ENCODE assay signal across 9 cellular contexts in the genomic region with DNA sequence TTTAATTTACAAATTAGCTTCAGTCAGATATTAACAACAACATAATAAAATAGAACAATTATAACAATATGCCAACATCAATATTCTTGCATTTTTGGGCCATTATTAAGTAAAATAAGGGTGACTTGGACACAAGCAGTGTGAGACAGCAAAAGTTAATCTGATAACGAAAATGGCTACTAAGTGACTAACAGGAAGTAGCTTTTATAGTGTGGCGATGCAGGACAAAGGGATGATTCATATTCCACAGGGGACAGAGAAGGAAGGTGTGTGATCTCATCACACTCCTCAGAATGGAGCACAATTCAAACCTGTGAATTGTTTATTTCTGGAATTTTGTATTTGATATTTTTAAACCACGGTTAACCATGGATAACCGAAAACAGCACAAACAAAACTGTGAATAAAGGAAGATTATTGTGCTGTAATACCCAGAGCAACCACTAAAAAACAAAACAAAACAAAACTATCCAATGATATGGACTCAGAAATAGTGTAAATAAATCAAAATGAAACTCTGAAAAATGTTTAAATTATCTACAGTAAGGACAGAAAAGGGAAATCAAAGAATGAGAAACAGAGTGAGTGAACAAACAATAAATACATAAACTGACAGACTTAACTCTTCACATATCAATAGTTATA.
A peak's percentile ranks its signal among the peaks of the same experiment; 100 is the strongest.
DNase-seq lines count a peak whose midpoint lies in the region; ATAC-seq and TF ChIP-seq lines count a peak whose summit lies in the region.
"Had no signal": no experiment of that assay in that cellular context is flagged by ENCODE, and none has a peak within 500 bp of the region (broad histone marks: within the 10 kb centered on the region; RNA-seq: fewer than 3 reads in every experiment).

No MANE protein-coding gene starts in this region.

- H3K79me2 ChIP-seq in OCI-LY1 (ENCODE audit: insufficient read depth, low read length): no peaks in the 10 kb centered on the region

- peak; percentile 48 for ATAC-seq in GM18858 (IDR thresholded peaks at IDR 0.05; ENCODE audit: unreplicated experiment)

- no peak overlapping the region for H3K4me2 ChIP-seq in OCI-LY1 (ENCODE audit: low read length)
- peak overlapping the region; percentile 1 for H3K4me2 ChIP-seq in skeletal muscle satellite cell (ENCODE audit: low read length)

- no peaks in the 10 kb centered on the region for H3K9me3 ChIP-seq in OCI-LY1 (ENCODE audit: low read length)
- H3K9me3 ChIP-seq in skeletal muscle satellite cell (replicated peaks; ENCODE audit: low read length): no peaks in the 10 kb centered on the region
- H3K9me3 ChIP-seq: right atrium auricular region, tibial artery had no signal

- peak; percentile 37; the same call in 1 of the 2 replicates for TF ChIP-seq CTCF in OCI-LY1 (IDR thresholded peaks at IDR 0.05; ENCODE audit: low read length)
- TF ChIP-seq CTCF in epithelial cell of esophagus (IDR thresholded peaks at IDR 0.05; ENCODE audit: insufficient read depth, low read depth, low read length, missing control alignments): no peak

- H3K9ac ChIP-seq in OCI-LY1 (ENCODE audit: low read length) (no peak overlapping the region), skeletal muscle satellite cell (ENCODE audit: low read depth, low read length) (no peak overlapping the region)

- H3K36me3 ChIP-seq in OCI-LY1 (ENCODE audit: insufficient read depth, low read length) (no peaks in the 10 kb centered on the region), skeletal muscle satellite cell (ENCODE audit: insufficient read depth, low read length) (no peaks in the 10 kb centered on the region)
- H3K36me3 ChIP-seq: right atrium auricular region, tibial artery had no signal

- H3K4me3 ChIP-seq in OCI-LY1 (ENCODE audit: low read depth, low read length, poor library complexity, severe bottlenecking) (no peak overlapping the region), epithelial cell of esophagus (ENCODE audit: low read length) (no peak overlapping the region), skeletal muscle satellite cell (ENCODE audit: low read length) (no peak overlapping the region)
- H3K4me3 ChIP-seq: right atrium auricular region, tibial artery had no signal

- H3K9me2 ChIP-seq in OCI-LY1 (ENCODE audit: low read depth, low read length): no peaks in the 10 kb centered on the region

- H2AFZ ChIP-seq in OCI-LY1 (ENCODE audit: low read length): no peak overlapping the region

- H3K27ac ChIP-seq in OCI-LY1 (ENCODE audit: low read depth, low read length, poor library complexity, severe bottlenecking): no peak overlapping the region
- H3K27ac ChIP-seq: right atrium auricular region, tibial artery had no signal

- H3K4me1 ChIP-seq in OCI-LY1 (ENCODE audit: insufficient read depth, low read length, severe bottlenecking) (no peaks in the 10 kb centered on the region), skeletal muscle satellite cell (ENCODE audit: control insufficient read depth, insufficient read depth, low read length) (peaks cover 16% of the 10 kb centered on the region)
- H3K4me1 ChIP-seq: right atrium auricular region, tibial artery had no signal

- H3F3A ChIP-seq in OCI-LY1 (ENCODE audit: insufficient read depth, low read length): no peaks in the 10 kb centered on the region

- H3K27me3 ChIP-seq in OCI-LY1 (ENCODE audit: insufficient read depth, low read length) (no peaks in the 10 kb centered on the region), skeletal muscle satellite cell (ENCODE audit: control insufficient read depth, insufficient read depth, low read length) (no peaks in the 10 kb centered on the region)
- H3K27me3 ChIP-seq: right atrium auricular region, tibial artery had no signal

- DNase-seq in epithelial cell of esophagus (ENCODE audit: low read depth): peak; percentile 79
- DNase-seq in DMS79 treated with DMSO at 0.1 percent for 48 hours (lab: John Stamatoyannopoulos, UW): no peak
- DNase-seq in NCI-H1417 (lab: John Stamatoyannopoulos, UW): no peak
- DNase-seq in NCI-H510A treated with DMSO at 0.1 percent for 48 hours (lab: John Stamatoyannopoulos, UW): no peak
- DNase-seq: tibial artery had no signal

- no peaks in the 10 kb centered on the region for H4K20me1 ChIP-seq in OCI-LY1 (ENCODE audit: insufficient read depth, low read length)
